ENCODE assay signal across 38 cellular contexts in genomic region chr18:4007846-4008245, GRCh38.
"Had no signal": no experiment of that assay in that cellular context is flagged by ENCODE, and none has a peak within 500 bp of the region (broad histone marks: within the 10 kb centered on the region; RNA-seq: fewer than 3 reads in every experiment).

No MANE protein-coding gene starts in this region.

- H3K36me3 Mint-ChIP-seq: activated naive CD4-positive, alpha-beta T cell treated with anti-CD3 and anti-CD28 coated beads, Interleukin-2, amount 10 ng/mL, durations not matched to agents 7 days and 5 days; activated naive CD4-positive, alpha-beta T cell treated with anti-CD3 and anti-CD28 coated beads, Interleukin-2, amount 50 U/mL, for 24 hours; activated naive CD4-positive, alpha-beta T cell treated with anti-CD3 and anti-CD28 coated beads, Interleukin-2, amount 50 U/mL, for 72 hours; activated naive CD8-positive, alpha-beta T cell; activated naive CD8-positive, alpha-beta T cell treated with anti-CD3 and anti-CD28 coated beads for 36 hours; activated naive CD8-positive, alpha-beta T cell treated with anti-CD3 and anti-CD28 coated beads, Interleukin-2, amount 10 ng/mL, durations not matched to agents 7 days and 5 days had no signal

- H3K4me3 ChIP-seq: adrenal gland, ascending aorta, body of pancreas, breast epithelium, cardiac muscle cell had no signal

- H3K4me1 ChIP-seq: body of pancreas, breast epithelium had no signal

- H3K9me3 ChIP-seq: adrenal gland, ascending aorta, body of pancreas, breast epithelium had no signal

- H3K9me3 Mint-ChIP-seq: activated naive CD4-positive, alpha-beta T cell treated with anti-CD3 and anti-CD28 coated beads for 36 hours; activated naive CD4-positive, alpha-beta T cell treated with anti-CD3 and anti-CD28 coated beads, Interleukin-2, amount 10 ng/mL, durations not matched to agents 7 days and 5 days; activated naive CD4-positive, alpha-beta T cell treated with anti-CD3 and anti-CD28 coated beads, Interleukin-2, amount 50 U/mL, for 24 hours; activated naive CD4-positive, alpha-beta T cell treated with anti-CD3 and anti-CD28 coated beads, Interleukin-2, amount 50 U/mL, for 72 hours; activated naive CD8-positive, alpha-beta T cell treated with anti-CD3 and anti-CD28 coated beads for 36 hours; activated naive CD8-positive, alpha-beta T cell treated with anti-CD3 and anti-CD28 coated beads, Interleukin-2, amount 10 ng/mL, durations not matched to agents 7 days and 5 days; activated naive CD8-positive, alpha-beta T cell treated with anti-CD3 and anti-CD28 coated beads, Interleukin-2, amount 50 U/mL, for 24 hours; activated T-cell treated with anti-CD3 and anti-CD28 coated beads, Interleukin-2, amount 50 U/mL, for 4 hours; activated T-cell treated with anti-CD3 and anti-CD28 coated beads, Interleukin-2, amount 50 U/mL, for 72 hours; activated T-helper 1 cell treated with anti-CD3 and anti-CD28 coated beads, Interleukin-12 subunit alpha, Interleukin-12 subunit beta, Interleukin-2, Interleukin-4 antibody, amounts not matched to agents 30 ng/mL and 10 ng/mL and 1 ng/mL, durations not matched to agents 14 hours and 24 hours and 36 hours; activated T-helper 17 cell treated with anti-CD3 and anti-CD28 coated beads, Interleukin-2, amount 50 U/mL, for 72 hours; activated T-helper 2 cell treated with anti-CD3 and anti-CD28 coated beads, Interferon-gamma antibody, Interleukin-2, Interleukin-4, amounts not matched to agents 10 μg/mL and 5 μg/mL and 100 μg/mL, durations not matched to agents 14 hours and 24 hours and 36 hours; central memory CD8-positive, alpha-beta T cell had no signal

- H3K4me3 Mint-ChIP-seq: activated naive CD4-positive, alpha-beta T cell treated with anti-CD3 and anti-CD28 coated beads for 36 hours; activated naive CD4-positive, alpha-beta T cell treated with anti-CD3 and anti-CD28 coated beads, Interleukin-2, amount 10 ng/mL, durations not matched to agents 7 days and 5 days; activated naive CD4-positive, alpha-beta T cell treated with anti-CD3 and anti-CD28 coated beads, Interleukin-2, amount 50 U/mL, for 24 hours; activated naive CD8-positive, alpha-beta T cell; activated naive CD8-positive, alpha-beta T cell treated with anti-CD3 and anti-CD28 coated beads for 36 hours; activated naive CD8-positive, alpha-beta T cell treated with anti-CD3 and anti-CD28 coated beads, Interleukin-2, amount 10 ng/mL, durations not matched to agents 7 days and 5 days; activated naive CD8-positive, alpha-beta T cell treated with anti-CD3 and anti-CD28 coated beads, Interleukin-2, amount 50 U/mL, for 24 hours; activated T-cell treated with anti-CD3 and anti-CD28 coated beads, Interleukin-2, amount 50 U/mL, for 4 hours; activated T-cell treated with anti-CD3 and anti-CD28 coated beads, Interleukin-2, amount 50 U/mL, for 72 hours; activated T-helper 1 cell treated with anti-CD3 and anti-CD28 coated beads, Interleukin-12 subunit alpha, Interleukin-12 subunit beta, Interleukin-2, Interleukin-4 antibody, amounts not matched to agents 30 ng/mL and 10 ng/mL and 1 ng/mL, durations not matched to agents 14 hours and 24 hours and 36 hours; activated T-helper 17 cell treated with anti-CD3 and anti-CD28 coated beads, Interleukin-2, amount 50 U/mL, for 72 hours; brain; central memory CD8-positive, alpha-beta T cell had no signal

- H3K36me3 ChIP-seq: adrenal gland, ascending aorta, brain microvascular endothelial cell, breast epithelium, cardiac muscle cell had no signal

- H3K27me3 Mint-ChIP-seq: brain had no signal

- ATAC-seq: activated naive CD4-positive, alpha-beta T cell treated with anti-CD3 and anti-CD28 coated beads, Interleukin-2, amount 50 U/mL, for 72 hours; activated naive CD8-positive, alpha-beta T cell treated with anti-CD3 and anti-CD28 coated beads, Interleukin-2, amount 50 U/mL, for 24 hours; activated T-cell treated with anti-CD3 and anti-CD28 coated beads, Interleukin-2, amount 50 U/mL, for 4 hours; activated T-cell treated with anti-CD3 and anti-CD28 coated beads, Interleukin-2, amount 50 U/mL, for 72 hours; activated T-helper 17 cell treated with anti-CD3 and anti-CD28 coated beads, Interleukin-2, amount 50 U/mL, for 72 hours; body of pancreas had no signal

- DNase-seq: activated effector memory CD4-positive, alpha-beta T cell treated with anti-CD3 and anti-CD28 coated beads, Interleukin-2, amount 50 U/mL, for 16 hours; activated effector memory CD4-positive, alpha-beta T cell treated with Interleukin-2 at 50 U/mL for 16 hours; activated gamma-delta T cell; activated gamma-delta T cell treated with Interleukin-2 at 50 U/mL for 16 hours; activated naive CD4-positive, alpha-beta T cell; activated naive CD4-positive, alpha-beta T cell treated with anti-CD3 and anti-CD28 coated beads for 36 hours; activated naive CD4-positive, alpha-beta T cell treated with anti-CD3 and anti-CD28 coated beads, Interleukin-2, amount 10 ng/mL, durations not matched to agents 7 days and 5 days; activated naive CD4-positive, alpha-beta T cell treated with anti-CD3 and anti-CD28 coated beads, Interleukin-2, amount 50 U/mL, for 16 hours; activated naive CD4-positive, alpha-beta T cell treated with Interleukin-2 at 50 U/mL for 16 hours; activated naive CD8-positive, alpha-beta T cell treated with anti-CD3 and anti-CD28 coated beads for 36 hours; activated naive CD8-positive, alpha-beta T cell treated with anti-CD3 and anti-CD28 coated beads, Interleukin-2, amount 10 ng/mL, durations not matched to agents 7 days and 5 days; activated naive CD8-positive, alpha-beta T cell treated with anti-CD3 and anti-CD28 coated beads, Interleukin-2, amount 50 U/mL, for 24 hours; activated T-cell treated with anti-CD3 and anti-CD28 coated beads, Interleukin-2, amount 50 U/mL, for 1 hour; activated T-cell treated with anti-CD3 and anti-CD28 coated beads, Interleukin-2, amount 50 U/mL, for 4 hours; activated T-cell treated with anti-CD3 and anti-CD28 coated beads, Interleukin-2, amount 50 U/mL, for 48 hours; activated T-cell treated with anti-CD3 and anti-CD28 coated beads, Interleukin-2, amount 50 U/mL, for 72 hours; adrenal gland; amniotic stem cell; amygdala; anterior cingulate cortex; aorta; body of pancreas; brain microvascular endothelial cell; central memory CD4-positive, alpha-beta T cell; cerebellar nuclear complex had no signal

- H3K27ac Mint-ChIP-seq: activated naive CD4-positive, alpha-beta T cell treated with anti-CD3 and anti-CD28 coated beads for 36 hours; activated naive CD4-positive, alpha-beta T cell treated with anti-CD3 and anti-CD28 coated beads, Interleukin-2, amount 10 ng/mL, durations not matched to agents 7 days and 5 days; activated naive CD4-positive, alpha-beta T cell treated with anti-CD3 and anti-CD28 coated beads, Interleukin-2, amount 50 U/mL, for 24 hours; activated naive CD4-positive, alpha-beta T cell treated with anti-CD3 and anti-CD28 coated beads, Interleukin-2, amount 50 U/mL, for 72 hours; activated naive CD8-positive, alpha-beta T cell; activated naive CD8-positive, alpha-beta T cell treated with anti-CD3 and anti-CD28 coated beads for 36 hours; activated naive CD8-positive, alpha-beta T cell treated with anti-CD3 and anti-CD28 coated beads, Interleukin-2, amount 10 ng/mL, durations not matched to agents 7 days and 5 days; activated naive CD8-positive, alpha-beta T cell treated with anti-CD3 and anti-CD28 coated beads, Interleukin-2, amount 50 U/mL, for 24 hours; activated T-cell treated with anti-CD3 and anti-CD28 coated beads, Interleukin-2, amount 50 U/mL, for 72 hours; activated T-helper 1 cell treated with anti-CD3 and anti-CD28 coated beads, Interleukin-12 subunit alpha, Interleukin-12 subunit beta, Interleukin-2, Interleukin-4 antibody, amounts not matched to agents 30 ng/mL and 10 ng/mL and 1 ng/mL, durations not matched to agents 14 hours and 24 hours and 36 hours; activated T-helper 17 cell treated with anti-CD3 and anti-CD28 coated beads, Interleukin-2, amount 50 U/mL, for 72 hours; activated T-helper 2 cell treated with anti-CD3 and anti-CD28 coated beads, Interferon-gamma antibody, Interleukin-2, Interleukin-4, amounts not matched to agents 10 μg/mL and 5 μg/mL and 100 μg/mL, durations not matched to agents 14 hours and 24 hours and 36 hours; brain had no signal

- FAIRE-seq: astrocyte, bronchial epithelial cell had no signal

- H3K27ac ChIP-seq: adrenal gland, ascending aorta, body of pancreas, brain microvascular endothelial cell, breast epithelium, cardiac muscle cell had no signal

- H3K4me1 Mint-ChIP-seq: activated naive CD4-positive, alpha-beta T cell treated with anti-CD3 and anti-CD28 coated beads, Interleukin-2, amount 10 ng/mL, durations not matched to agents 7 days and 5 days; activated naive CD8-positive, alpha-beta T cell treated with anti-CD3 and anti-CD28 coated beads, Interleukin-2, amount 10 ng/mL, durations not matched to agents 7 days and 5 days; central memory CD8-positive, alpha-beta T cell had no signal

- H3K27me3 ChIP-seq: adrenal gland, ascending aorta, body of pancreas, brain microvascular endothelial cell, breast epithelium, cardiac muscle cell had no signal
